In the genomic region with DNA sequence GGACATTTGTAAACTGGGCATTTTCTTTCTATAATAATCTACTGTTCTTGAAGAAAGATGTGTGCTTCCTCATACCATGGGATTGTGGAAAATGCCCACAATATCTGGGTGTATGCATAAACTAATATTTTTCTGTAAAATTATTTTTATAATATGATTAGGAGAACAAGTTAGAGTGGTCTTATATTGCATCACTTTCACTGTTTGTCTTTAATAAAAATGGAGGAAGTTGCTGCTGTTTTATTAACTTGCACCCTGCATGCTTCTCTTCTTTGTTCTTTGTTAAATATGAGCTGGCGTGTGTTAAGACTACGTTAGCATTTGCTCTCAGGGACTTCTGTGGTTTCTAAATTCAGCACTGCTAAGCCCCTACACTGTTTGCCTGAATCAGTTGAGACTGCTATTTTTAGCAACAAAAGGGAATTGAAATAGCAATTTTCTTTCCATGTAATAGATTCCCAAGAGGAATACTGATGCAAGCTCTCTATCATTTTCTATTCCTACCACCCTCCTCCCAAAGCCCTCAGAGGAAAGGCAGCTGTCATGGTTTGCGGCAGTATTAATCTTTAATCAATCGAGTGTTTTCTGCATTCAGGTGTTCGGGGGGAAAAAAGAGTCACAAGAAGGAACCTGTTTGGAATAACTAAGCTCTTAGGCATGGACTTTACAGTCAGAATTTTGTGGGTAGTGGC, we compare ENCODE assay signal across 9 cellular contexts. TPM values are rescaled to one million over a fixed set of nuclear protein-coding genes. Genes with fewer than 3 reads are reported as not detected.
DNase-seq lines count a peak whose midpoint lies in the region; ATAC-seq, FAIRE-seq and TF ChIP-seq lines count a peak whose summit lies in the region.
"Had no signal": no experiment of that assay in that cellular context is flagged by ENCODE, and none has a peak within 500 bp of the region (broad histone marks: within the 10 kb centered on the region; RNA-seq: fewer than 3 reads in every experiment).

No MANE protein-coding gene starts in this region.

- H3K79me2 ChIP-seq in endothelial cell of umbilical vein (ENCODE audit: control insufficient read depth, insufficient read depth, low read length) (peaks cover 55% of the 10 kb centered on the region), osteoblast (ENCODE audit: insufficient read depth, low read length) (peaks cover 51% of the 10 kb centered on the region)

- no peaks in the 10 kb centered on the region for H3K9me1 ChIP-seq in endothelial cell of umbilical vein (replicated peaks; ENCODE audit: control insufficient read depth, extremely low read depth, insufficient read depth, low read length)

- H3K36me3 ChIP-seq in endothelial cell of umbilical vein (ENCODE audit: control insufficient read depth in 2 of 2, extremely low read depth in 1 of 2, insufficient read depth in 2 of 2, low read length in 2 of 2) (peaks cover 0 to 6% of the 10 kb centered on the region in 2 experiments), osteoblast (ENCODE audit: insufficient read depth, low read length) (peaks cover 8% of the 10 kb centered on the region)

- CTCF ChIA-PET in endothelial cell of umbilical vein (lab: Charles Lee): interaction anchor here (0.6 to 1.5 kb wide), 3 partner anchors 19 to 115 kb away, joined by 3 read pairs; no protein-coding TSS in a partner anchor

- DNase-seq in Daoy (ENCODE audit: low read depth) (peak; percentile 19), NCI-H2227 (lab: John Stamatoyannopoulos, UW; ENCODE audit: unreplicated experiment) (peak; percentile 49), endothelial cell of umbilical vein (ENCODE audit: low read depth, low spot score) (peak; percentile 8), osteoblast (ENCODE audit: insufficient read length, low spot score, missing footprints) (peak; percentile 85), iPS-NIHi7 (ENCODE audit: extremely low spot score) (no peak), left colon (no peak)
- DNase-seq in activated CD4-positive, alpha-beta T cell treated with anti-CD3 and anti-CD28 coated beads for 4 hours: no peak

- dilution Hi-C loops in endothelial cell of umbilical vein (cut with MboI; ENCODE audit: extremely low pct_ligation_motif_present, low sequenced_read_pairs): no loop called here

- H3K4me1 ChIP-seq in endothelial cell of umbilical vein (ENCODE audit: control insufficient read depth, extremely low read depth, insufficient read depth, low read length) (no peaks in the 10 kb centered on the region), osteoblast (ENCODE audit: insufficient read depth, low read length) (peaks cover 39% of the 10 kb centered on the region)

- H3K4me3 ChIP-seq in endothelial cell of umbilical vein (replicated peaks in 1 of 3; ENCODE audit: insufficient read depth in 1 of 3, low read depth in 1 of 3, low read length in 3 of 3) (no peak overlapping the region), osteoblast (ENCODE audit: insufficient read depth, low read length) (peak overlapping the region; percentile 34)

- no peak for TF ChIP-seq POLR2A in endothelial cell of umbilical vein (IDR thresholded peaks at IDR 0.05; ENCODE audit: low read depth, low read length)

- H2AFZ ChIP-seq in endothelial cell of umbilical vein (ENCODE audit: low read depth, low read length) (no peak overlapping the region), osteoblast (ENCODE audit: low read length) (no peak overlapping the region)

- POLR2A ChIA-PET in endothelial cell of umbilical vein (lab: Charles Lee): no interaction called here

- TF ChIP-seq CTCF in endothelial cell of umbilical vein (IDR thresholded peaks at IDR 0.05; ENCODE audit: extremely low read depth in 1 of 2, insufficient read depth in 1 of 2, low read depth in 1 of 2, low read length in 2 of 2) (no peak), osteoblast (IDR thresholded peaks at IDR 0.05; ENCODE audit: extremely low read depth, low read depth, low read length) (no peak)

- no peak overlapping the region for H3K9ac ChIP-seq in endothelial cell of umbilical vein (replicated peaks; ENCODE audit: extremely low read depth, insufficient read depth, low read length)

- no peak for ATAC-seq in GM19452 (IDR thresholded peaks at IDR 0.05; ENCODE audit: unreplicated experiment)
- ATAC-seq in left colon: no peak

- H3K9me3 ChIP-seq in endothelial cell of umbilical vein (replicated peaks; ENCODE audit: control insufficient read depth, insufficient read depth, low read length) (no peaks in the 10 kb centered on the region), osteoblast (ENCODE audit: low read depth, low read length) (no peaks in the 10 kb centered on the region)

- no peak for FAIRE-seq in endothelial cell of umbilical vein (lab: Jason Lieb, UNC)

- intact Hi-C loops in endothelial cell of umbilical vein (cut with micrococcal nuclease) (no loop called here), left colon (cut with DNase I, micrococcal nuclease) (no loop called here)

- no peak overlapping the region for H3K4me2 ChIP-seq in endothelial cell of umbilical vein (ENCODE audit: insufficient read depth, low read length)
- peak overlapping the region; percentile 72 for H3K4me2 ChIP-seq in osteoblast (ENCODE audit: insufficient read depth, low read length)

- BruUV-seq in endothelial cell of umbilical vein (replicated peaks; lab: Mats Ljungman, UMichigan): no TSS peak

- H3K27me3 ChIP-seq in endothelial cell of umbilical vein (ENCODE audit: control insufficient read depth in 2 of 2, insufficient read depth in 2 of 2, low read length in 2 of 2) (no peaks in the 10 kb centered on the region), osteoblast (ENCODE audit: insufficient read depth, low read length) (no peaks in the 10 kb centered on the region)

- H4K20me1 ChIP-seq in endothelial cell of umbilical vein (replicated peaks; ENCODE audit: control insufficient read depth, extremely low read depth, insufficient read depth, low read length): peaks cover 2% of the 10 kb centered on the region
- peaks cover 10% of the 10 kb centered on the region for H4K20me1 ChIP-seq in osteoblast (ENCODE audit: insufficient read depth, low read length)

- H3K27ac ChIP-seq in endothelial cell of umbilical vein (ENCODE audit: insufficient read depth, low read depth, low read length) (no peak overlapping the region), osteoblast (ENCODE audit: low read depth, low read length) (peak overlapping the region; percentile 95)
- H3K27ac ChIP-seq: RWPE1 had no signal

TF ChIP-seq in endothelial cell of umbilical vein, 7 proteins besides CTCF, POLR2A, EP300 and RAD21:
- TF ChIP-seq MYC (IDR thresholded peaks at IDR 0.05; ENCODE audit: low read depth, low read length) (no peak), EZH2 (IDR thresholded peaks at IDR 0.05; ENCODE audit: borderline replicate concordance, low read depth, low read length, severe bottlenecking) (no peak), JUN (IDR thresholded peaks at IDR 0.05; ENCODE audit: borderline replicate concordance, insufficient read depth, insufficient read length, low read depth) (no peak), GATA2 (IDR thresholded peaks at IDR 0.05; ENCODE audit: insufficient read depth, insufficient read length, low read depth, low read length) (no peak), FOS (IDR thresholded peaks at IDR 0.05; ENCODE audit: borderline replicate concordance, insufficient read depth, low read length) (no peak), POLR2AphosphoS5 (IDR thresholded peaks at IDR 0.05; ENCODE audit: insufficient read depth, low read depth, low read length) (no peak)
- TF ChIP-seq, protein P1, sequence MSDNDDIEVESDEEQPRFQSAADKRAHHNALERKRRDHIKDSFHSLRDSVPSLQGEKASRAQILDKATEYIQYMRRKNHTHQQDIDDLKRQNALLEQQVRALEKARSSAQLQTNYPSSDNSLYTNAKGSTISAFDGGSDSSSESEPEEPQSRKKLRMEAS (IDR thresholded peaks at IDR 0.05; ENCODE audit: insufficient read depth, insufficient read length): no peak
TF ChIP-seq in endothelial cell of umbilical vein: peak in this region for 0.

RNA-seq across cellular contexts. Expression of a gene that starts 56.1 kb away (rescaled TPM):
- total RNA-seq in Daoy (2014; rRNA removed; shearing (Covaris generic)): 71.1 and 107 TPM in 2 replicates
- total RNA-seq in endothelial cell of umbilical vein (96.5 and 96.6 TPM in 2 replicates), osteoblast (114 and 122 TPM in 2 replicates), left colon (100 to 1,000 TPM; 122 to 139 TPM)
- 39.9 and 41.5 TPM in 2 replicates for polyA plus RNA-seq in endothelial cell of umbilical vein
- polyA plus RNA-seq in endothelial cell of umbilical vein (2011; cell fraction: cytosol; rRNA removed): 49.0 and 51.0 TPM in 2 replicates
- 68.1 and 68.4 TPM in 2 replicates for polyA plus RNA-seq in endothelial cell of umbilical vein (2011; cell fraction: nucleus; rRNA removed)
- polyA plus RNA-seq in endothelial cell of umbilical vein (2012): 97.8 and 115 TPM in 2 replicates
- polyA minus RNA-seq in endothelial cell of umbilical vein: 97.3 and 106 TPM in 2 replicates
- polyA minus RNA-seq in endothelial cell of umbilical vein (2011; cell fraction: cytosol; rRNA and poly(A)+ RNA removed): 13.0 TPM
- 131 and 136 TPM in 2 replicates for polyA minus RNA-seq in endothelial cell of umbilical vein (2011; cell fraction: nucleus; rRNA and poly(A)+ RNA removed)

Comparison
In these comparisons a context has a peak if more than half of its experiments do, and no peak if none do; other contexts are left out.
1. DNase-seq: peak in Daoy (single experiment), NCI-H2227 (single experiment), endothelial cell of umbilical vein (single experiment) and osteoblast (single experiment); none in iPS-NIHi7 (single experiment), left colon (0 of 2) and activated CD4-positive, alpha-beta T cell treated with anti-CD3 and anti-CD28 coated beads for 4 hours (0 of 2).